Comparison of ENCODE assay signal across 23 cellular contexts in the genomic region with DNA sequence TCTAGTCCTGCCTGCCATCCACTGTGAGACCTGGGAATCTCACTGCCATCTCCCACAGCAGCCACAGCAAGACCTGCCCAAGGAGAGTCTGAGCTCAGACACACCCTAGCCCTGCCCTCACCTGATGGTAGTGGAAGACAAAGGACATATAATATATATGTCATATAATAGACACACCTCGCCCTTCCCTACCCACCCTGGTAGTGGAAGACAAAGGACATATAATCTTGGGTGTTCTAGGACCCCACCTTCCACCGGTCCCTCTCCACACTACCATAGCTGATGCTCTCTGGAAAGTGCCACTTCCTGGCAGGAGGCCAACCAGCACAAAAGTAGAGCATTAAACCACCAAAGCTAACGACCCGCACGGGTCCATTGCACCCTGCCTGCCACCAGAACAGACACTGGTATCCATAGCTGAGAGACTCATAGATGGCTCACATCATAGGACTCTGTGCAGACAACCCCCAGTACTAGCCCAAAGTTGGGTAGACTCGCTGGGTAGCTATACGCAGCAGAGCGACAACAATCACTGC.
"Had no signal": no experiment of that assay in that cellular context is flagged by ENCODE, and none has a peak within 500 bp of the region (broad histone marks: within the 10 kb centered on the region; RNA-seq: fewer than 3 reads in every experiment).

No MANE protein-coding gene starts in this region.

- H3K27me3 ChIP-seq: neural progenitor cell, tibial nerve, vagina had no signal

- H2AFZ ChIP-seq: neural progenitor cell, parathyroid adenoma had no signal

- H3K36me3 Mint-ChIP-seq: mesothelial cell of epicardium; naive thymus-derived CD4-positive, alpha-beta T cell; neural progenitor cell had no signal

- H3K4me1 ChIP-seq: neural progenitor cell, parathyroid adenoma, prostate gland, tibial nerve, vagina had no signal

- H3K4me3 ChIP-seq: lung, neural progenitor cell, prostate gland, thoracic aorta, tibial nerve, vagina had no signal

- H3K27ac ChIP-seq: neural progenitor cell, parathyroid adenoma, prostate gland, thoracic aorta, tibial nerve, vagina had no signal

- H3K27ac Mint-ChIP-seq: effector memory CD8-positive, alpha-beta T cell; immature natural killer cell; memory B cell; mesothelial cell of epicardium; naive thymus-derived CD4-positive, alpha-beta T cell; nephron; neural progenitor cell; stimulated activated naive B cell treated with anti-CD40 and anti-IgM and Interleukin-4, amounts not matched to agents 10 μg/mL and 1 μg/mL and 100 μg/mL, for 72 hours; stimulated activated naive CD8-positive, alpha-beta T cell treated with anti-CD3 and anti-CD28 coated beads, Interleukin-15, Interleukin-2, amounts not matched to agents 100 ng/mL and 50 ng/mL, for 24 hours had no signal

- H3K4me1 Mint-ChIP-seq: immature natural killer cell; memory B cell; mesothelial cell of epicardium; naive thymus-derived CD4-positive, alpha-beta T cell; neural progenitor cell; stimulated activated naive B cell treated with anti-CD40 and anti-IgM and Interleukin-4, amounts not matched to agents 10 μg/mL and 1 μg/mL and 100 μg/mL, for 72 hours had no signal

- H3K4me3 Mint-ChIP-seq: effector memory CD8-positive, alpha-beta T cell; immature natural killer cell; memory B cell; mesothelial cell of epicardium; naive thymus-derived CD4-positive, alpha-beta T cell; nephron; neural progenitor cell; stimulated activated naive B cell treated with anti-CD40 and anti-IgM and Interleukin-4, amounts not matched to agents 10 μg/mL and 1 μg/mL and 100 μg/mL, for 72 hours; stimulated activated naive CD8-positive, alpha-beta T cell treated with anti-CD3 and anti-CD28 coated beads, Interleukin-15, Interleukin-2, amounts not matched to agents 100 ng/mL and 50 ng/mL, for 24 hours had no signal

- H3K9ac ChIP-seq: neural progenitor cell, parathyroid adenoma had no signal

- H3K79me2 ChIP-seq: parathyroid adenoma had no signal

- DNase-seq: cortex of kidney; effector memory CD8-positive, alpha-beta T cell; hypothalamus; immature natural killer cell; islet precursor cell; kidney glomerular epithelial cell; naive thymus-derived CD4-positive, alpha-beta T cell; right cardiac atrium; small intestine; stimulated activated CD4-positive, alpha-beta T cell treated with anti-CD3 and anti-CD28 coated beads, Interleukin-15, amount 100 ng/mL, for 24 hours; stimulated activated CD4-positive, alpha-beta T cell treated with anti-CD3 and anti-CD28 coated beads, Interleukin-2, amount 100 ng/mL, for 48 hours; stimulated activated naive B cell treated with anti-CD40 and anti-IgM and Interleukin-4, amounts not matched to agents 10 μg/mL and 1 μg/mL and 100 μg/mL, for 72 hours had no signal

- H3K9me3 ChIP-seq: prostate gland, thoracic aorta, vagina had no signal

- H3K4me2 ChIP-seq: neural progenitor cell had no signal

- H3K27me3 Mint-ChIP-seq: effector memory CD8-positive, alpha-beta T cell; memory B cell; naive thymus-derived CD4-positive, alpha-beta T cell; stimulated activated naive B cell treated with anti-CD40 and anti-IgM and Interleukin-4, amounts not matched to agents 10 μg/mL and 1 μg/mL and 100 μg/mL, for 72 hours; stimulated activated naive CD8-positive, alpha-beta T cell treated with anti-CD3 and anti-CD28 coated beads, Interleukin-15, Interleukin-2, amounts not matched to agents 100 ng/mL and 50 ng/mL, for 24 hours had no signal

- H3K36me3 ChIP-seq: prostate gland, thoracic aorta, tibial nerve, vagina had no signal
